1 cellular context compared by ENCODE assay signal in the genomic region with DNA sequence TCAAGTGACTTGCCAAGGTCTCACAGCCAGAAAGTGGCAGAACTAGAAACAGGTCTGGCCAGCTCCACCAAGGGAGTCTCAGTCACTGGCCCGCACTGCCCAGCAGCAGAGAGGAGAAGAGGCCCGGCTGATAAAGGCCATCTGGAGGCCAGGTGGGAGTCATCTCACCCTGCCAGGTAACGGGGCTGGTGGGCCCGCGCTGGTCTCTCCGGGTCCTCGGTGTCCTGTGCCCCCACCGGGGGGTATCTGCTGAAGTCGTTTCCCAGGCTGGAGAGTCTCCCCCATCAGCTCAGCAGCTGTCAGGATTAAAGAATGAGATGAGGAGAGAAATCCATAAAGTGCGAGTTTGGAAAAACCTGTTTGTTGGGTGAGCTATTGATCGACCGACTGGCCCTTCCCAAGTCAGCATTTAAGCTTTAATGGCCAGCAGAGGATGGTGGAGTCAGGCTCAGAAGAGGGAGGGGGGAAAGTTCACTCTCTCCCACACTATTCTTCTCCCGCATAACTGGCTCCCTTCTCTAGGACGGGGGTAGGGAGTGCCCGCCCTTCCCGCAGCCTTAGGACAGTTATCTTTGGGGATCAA.
TF ChIP-seq lines count a peak whose summit lies in the region.

No MANE protein-coding gene starts in this region.

TF ChIP-seq in SK-N-SH treated with all-trans-retinoic acid at 6 μM for 48 hours, 23 proteins besides CTCF, POLR2A, EP300 and RAD21 (continued from another document):
- TF ChIP-seq, protein P1, sequence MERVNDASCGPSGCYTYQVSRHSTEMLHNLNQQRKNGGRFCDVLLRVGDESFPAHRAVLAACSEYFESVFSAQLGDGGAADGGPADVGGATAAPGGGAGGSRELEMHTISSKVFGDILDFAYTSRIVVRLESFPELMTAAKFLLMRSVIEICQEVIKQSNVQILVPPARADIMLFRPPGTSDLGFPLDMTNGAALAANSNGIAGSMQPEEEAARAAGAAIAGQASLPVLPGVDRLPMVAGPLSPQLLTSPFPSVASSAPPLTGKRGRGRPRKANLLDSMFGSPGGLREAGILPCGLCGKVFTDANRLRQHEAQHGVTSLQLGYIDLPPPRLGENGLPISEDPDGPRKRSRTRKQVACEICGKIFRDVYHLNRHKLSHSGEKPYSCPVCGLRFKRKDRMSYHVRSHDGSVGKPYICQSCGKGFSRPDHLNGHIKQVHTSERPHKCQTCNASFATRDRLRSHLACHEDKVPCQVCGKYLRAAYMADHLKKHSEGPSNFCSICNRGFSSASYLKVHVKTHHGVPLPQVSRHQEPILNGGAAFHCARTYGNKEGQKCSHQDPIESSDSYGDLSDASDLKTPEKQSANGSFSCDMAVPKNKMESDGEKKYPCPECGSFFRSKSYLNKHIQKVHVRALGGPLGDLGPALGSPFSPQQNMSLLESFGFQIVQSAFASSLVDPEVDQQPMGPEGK (CRISPR knock-in tag; IDR thresholded peaks at IDR 0.05; ENCODE audit: borderline replicate concordance), result no peak
- no peak for TF ChIP-seq ARNTL (CRISPR knock-in tag; IDR thresholded peaks at IDR 0.05; ENCODE audit: borderline replicate concordance, low read depth)
- TF ChIP-seq, protein P2, sequence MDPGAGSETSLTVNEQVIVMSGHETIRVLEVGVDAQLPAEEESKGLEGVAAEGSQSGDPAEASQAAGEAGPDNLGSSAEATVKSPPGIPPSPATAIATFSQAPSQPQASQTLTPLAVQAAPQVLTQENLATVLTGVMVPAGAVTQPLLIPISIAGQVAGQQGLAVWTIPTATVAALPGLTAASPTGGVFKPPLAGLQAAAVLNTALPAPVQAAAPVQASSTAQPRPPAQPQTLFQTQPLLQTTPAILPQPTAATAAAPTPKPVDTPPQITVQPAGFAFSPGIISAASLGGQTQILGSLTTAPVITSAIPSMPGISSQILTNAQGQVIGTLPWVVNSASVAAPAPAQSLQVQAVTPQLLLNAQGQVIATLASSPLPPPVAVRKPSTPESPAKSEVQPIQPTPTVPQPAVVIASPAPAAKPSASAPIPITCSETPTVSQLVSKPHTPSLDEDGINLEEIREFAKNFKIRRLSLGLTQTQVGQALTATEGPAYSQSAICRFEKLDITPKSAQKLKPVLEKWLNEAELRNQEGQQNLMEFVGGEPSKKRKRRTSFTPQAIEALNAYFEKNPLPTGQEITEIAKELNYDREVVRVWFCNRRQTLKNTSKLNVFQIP (CRISPR knock-in tag; IDR thresholded peaks at IDR 0.05; ENCODE audit: borderline replicate concordance, low read depth), result no peak
- no peak for TF ChIP-seq ZC3H10 (CRISPR knock-in tag; IDR thresholded peaks at IDR 0.05)
- TF ChIP-seq ZNF8 (CRISPR knock-in tag; IDR thresholded peaks at IDR 0.05), result no peak
- TF ChIP-seq PPARA (CRISPR knock-in tag; IDR thresholded peaks at IDR 0.05; ENCODE audit: borderline replicate concordance), result no peak
- TF ChIP-seq TOX (CRISPR knock-in tag; IDR thresholded peaks at IDR 0.05; ENCODE audit: borderline replicate concordance), result no peak
- no peak for TF ChIP-seq BACH2 (CRISPR knock-in tag; IDR thresholded peaks at IDR 0.05; ENCODE audit: borderline replicate concordance)
- TF ChIP-seq ZNF565 (CRISPR knock-in tag; conservative IDR thresholded peaks at IDR 0.05; ENCODE audit: low read depth), result no peak
- TF ChIP-seq ZFP3 (CRISPR knock-in tag; IDR thresholded peaks at IDR 0.05), result no peak
- TF ChIP-seq GLIS3 (CRISPR knock-in tag; IDR thresholded peaks at IDR 0.05), result no peak
- TF ChIP-seq RARB (CRISPR knock-in tag; IDR thresholded peaks at IDR 0.05), result no peak
- TF ChIP-seq SNAI2 (CRISPR knock-in tag; IDR thresholded peaks at IDR 0.05), result no peak
- no peak for TF ChIP-seq ZNF70 (CRISPR knock-in tag; IDR thresholded peaks at IDR 0.05)
- TF ChIP-seq ISL1 (CRISPR knock-in tag; IDR thresholded peaks at IDR 0.05), result no peak
